ENCODE assay signal across 30 cellular contexts in the genomic region with DNA sequence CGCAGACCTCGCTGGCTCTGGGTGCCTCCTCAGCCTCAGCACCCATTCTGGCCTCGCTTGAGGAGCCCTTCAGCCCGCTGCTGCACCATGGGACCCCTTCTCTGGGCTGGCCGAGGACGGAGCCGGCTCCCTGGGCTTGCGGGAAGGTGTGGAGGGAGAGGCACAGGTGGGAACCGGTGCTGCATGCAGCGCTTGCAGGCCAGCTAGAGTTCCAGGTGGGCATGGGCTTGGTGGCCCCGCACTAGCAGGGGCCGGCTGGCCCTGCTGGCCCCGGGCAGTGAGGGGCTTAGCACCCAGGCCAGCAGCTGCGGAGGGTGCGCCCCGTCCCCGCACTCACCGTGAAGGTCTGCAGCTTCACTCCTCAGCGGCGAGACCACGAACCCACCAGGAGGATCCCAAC. TPM values are rescaled to one million over a fixed set of nuclear protein-coding genes. Genes with fewer than 3 reads are reported as not detected.
"Had no signal": no experiment of that assay in that cellular context is flagged by ENCODE, and none has a peak within 500 bp of the region (broad histone marks: within the 10 kb centered on the region; RNA-seq: fewer than 3 reads in every experiment).

No MANE protein-coding gene starts in this region.

- ATAC-seq: foreskin keratinocyte, left colon, natural killer cell, pancreas, right lobe of liver had no signal

- H3K4me3 ChIP-seq: colonic mucosa, esophagus squamous epithelium, hepatocyte, pancreas, prostate gland, right lobe of liver, stomach, thoracic aorta had no signal

- H3K27me3 ChIP-seq: colonic mucosa, esophagus squamous epithelium, hepatocyte, pancreas, right lobe of liver had no signal

- H3K4me1 Mint-ChIP-seq: memory B cell, mesothelial cell of epicardium, natural killer cell, neural crest cell had no signal

- H3K36me3 Mint-ChIP-seq: memory B cell, mesothelial cell of epicardium, natural killer cell had no signal

- H3K9me3 Mint-ChIP-seq: mesothelial cell of epicardium, neural crest cell had no signal

- H3K36me3 ChIP-seq: colonic mucosa, esophagus squamous epithelium, pancreas, prostate gland, right lobe of liver, stomach, thoracic aorta had no signal

- H3K4me1 ChIP-seq: colonic mucosa, esophagus squamous epithelium, foreskin keratinocyte, pancreas, prostate gland, right lobe of liver, stomach had no signal

- H3K4me3 Mint-ChIP-seq: memory B cell, mesothelial cell of epicardium, natural killer cell, neural crest cell had no signal

- H3K9me3 ChIP-seq: colonic mucosa, esophagus squamous epithelium, pancreas, prostate gland, right lobe of liver, stomach, thoracic aorta had no signal

- DNase-seq: cerebellar nuclear complex; colonic mucosa; dermis blood vessel endothelial cell; esophagus squamous epithelium; foreskin keratinocyte; head of caudate nucleus; left colon; natural killer cell; occipital lobe; right lobe of liver; stimulated activated CD4-positive, alpha-beta T cell treated with anti-CD3 and anti-CD28 coated beads, Interleukin-2, amount 100 ng/mL, for 24 hours; stimulated activated CD4-positive, alpha-beta T cell treated with anti-CD3 and anti-CD28 coated beads, Interleukin-4, amount 100 ng/mL, for 4 hours; stimulated activated naive CD4-positive, alpha-beta T cell; stomach; substantia nigra; trophoblast cell had no signal

- H3K27me3 Mint-ChIP-seq: memory B cell had no signal

- H3K27ac Mint-ChIP-seq: memory B cell, mesothelial cell of epicardium, natural killer cell had no signal

- H3K27ac ChIP-seq: colonic mucosa, esophagus squamous epithelium, foreskin keratinocyte, hepatocyte, pancreas, prostate gland, right lobe of liver, stomach, thoracic aorta had no signal

RNA-seq across cellular contexts. Expression of a gene that starts 30.4 kb away (rescaled TPM):
- total RNA-seq: colonic mucosa, dermis blood vessel endothelial cell, epithelial cell of proximal tubule, esophagus squamous epithelium, foreskin keratinocyte, hepatocyte, kidney epithelial cell, left colon, lower leg skin, mesothelial cell of epicardium, mucosa of gallbladder, myocyte, natural killer cell, neural crest cell, occipital lobe, pancreas, prostate gland, renal cortical epithelial cell, right lobe of liver, stomach, thoracic aorta, urinary bladder had no signal

RNA-seq across cellular contexts. Expression of a gene that starts 35.9 kb away (rescaled TPM):
- total RNA-seq: colonic mucosa, dermis blood vessel endothelial cell, epithelial cell of proximal tubule, esophagus squamous epithelium, foreskin keratinocyte, hepatocyte, kidney epithelial cell, left colon, lower leg skin, mesothelial cell of epicardium, mucosa of gallbladder, myocyte, natural killer cell, neural crest cell, occipital lobe, pancreas, prostate gland, renal cortical epithelial cell, right lobe of liver, stomach, thoracic aorta, urinary bladder had no signal
